Comparison of ENCODE assay signal across 1 cellular context in genomic region chr7:27640914-27641570, GRCh38.
TF ChIP-seq lines count a peak whose summit lies in the region.

No MANE protein-coding gene starts in this region.

TF ChIP-seq in GM12878, 131 proteins besides CTCF, POLR2A, EP300 and RAD21 (continued from another document):
- TF ChIP-seq RELB (IDR thresholded peaks at IDR 0.05; ENCODE audit: low read depth) (no peak), POLR2AphosphoS2 (IDR thresholded peaks at IDR 0.05; ENCODE audit: low read depth, low read length) (no peak), RB1 (IDR thresholded peaks at IDR 0.05; ENCODE audit: borderline replicate concordance) (no peak), CUX1 (IDR thresholded peaks at IDR 0.05; ENCODE audit: insufficient replicate concordance, low read depth, low read length) (no peak), IRF4 (IDR thresholded peaks at IDR 0.05; ENCODE audit: low read depth, low read length) (no peak), JUNB (IDR thresholded peaks at IDR 0.05) (no peak), ZBTB4 (CRISPR knock-in tag; IDR thresholded peaks at IDR 0.05) (no peak), ATF2 (IDR thresholded peaks at IDR 0.05; ENCODE audit: low read length) (no peak), ETV6 (conservative IDR thresholded peaks at IDR 0.05 in 1 of 2, IDR thresholded peaks at IDR 0.05 in 1 of 2; ENCODE audit: borderline replicate concordance in 1 of 2, low read depth in 1 of 2) (no peak), BACH1 (IDR thresholded peaks at IDR 0.05; ENCODE audit: borderline replicate concordance) (no peak), ATF7 (IDR thresholded peaks at IDR 0.05; ENCODE audit: low read depth) (no peak)
TF ChIP-seq in GM12878: peak in this region for 0.
